In the genomic region with DNA sequence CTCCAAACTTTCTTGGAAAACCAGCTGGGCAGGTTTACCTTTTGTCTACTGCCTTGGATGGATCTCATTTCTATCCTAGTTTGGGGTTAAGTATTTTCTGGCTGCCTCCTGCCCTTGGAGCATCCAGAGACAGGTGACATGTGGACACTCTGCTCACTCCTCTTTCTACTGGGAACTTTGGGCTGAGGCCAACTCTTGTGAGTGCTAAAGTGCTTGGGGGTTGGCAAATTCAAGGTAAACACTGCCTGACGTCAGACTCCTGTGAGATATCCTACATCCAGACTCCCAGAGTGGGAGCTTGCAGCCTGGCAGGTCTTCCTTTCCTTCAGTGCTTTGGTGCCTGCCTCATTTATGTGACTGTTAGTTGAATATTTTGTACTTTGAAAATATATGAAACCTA, we compare ENCODE assay signal across 16 cellular contexts.
DNase-seq lines count a peak whose midpoint lies in the region; TF ChIP-seq lines count a peak whose summit lies in the region.
"Had no signal": no experiment of that assay in that cellular context is flagged by ENCODE, and none has a peak within 500 bp of the region (broad histone marks: within the 10 kb centered on the region; RNA-seq: fewer than 3 reads in every experiment).

No MANE protein-coding gene starts in this region.

- H3K4me3 ChIP-seq in hepatocyte = no peak overlapping the region
- H3K4me3 ChIP-seq: neural progenitor cell had no signal

- WGBS in hepatocyte (ENCODE audit: low lambda C conversion rate, missing lambda C conversion rate) = 25% methylated on average over 1 of the region's 1 CpG

- no peaks in the 10 kb centered on the region for H3K36me3 ChIP-seq in hepatocyte (replicated peaks; ENCODE audit: insufficient read depth, low read depth)
- H3K36me3 ChIP-seq: neural progenitor cell had no signal

- H2AFZ ChIP-seq in hepatocyte = no peak overlapping the region
- H2AFZ ChIP-seq: neural progenitor cell had no signal

- TF ChIP-seq CTCF in hepatocyte (IDR thresholded peaks at IDR 0.05; ENCODE audit: poor library complexity) = no peak

- no peaks in the 10 kb centered on the region for H3K36me3 Mint-ChIP-seq in T-helper 2 cell treated with Interferon-gamma antibody and Interleukin-4, amounts not matched to agents 5 μg/mL and 100 μg/mL, for 36 hours (ENCODE audit: low read depth)
- no peaks in the 10 kb centered on the region for H3K36me3 Mint-ChIP-seq in activated naive CD8-positive, alpha-beta T cell treated with anti-CD3 and anti-CD28 coated beads for 36 hours
- no peaks in the 10 kb centered on the region for H3K36me3 Mint-ChIP-seq in activated T-cell treated with anti-CD3 and anti-CD28 coated beads, Interleukin-2, amount 50 U/mL, for 24 hours (ENCODE audit: low read depth)
- H3K36me3 Mint-ChIP-seq: immature natural killer cell, neural progenitor cell had no signal

- no peaks in the 10 kb centered on the region for H3K9me3 ChIP-seq in hepatocyte (ENCODE audit: low read depth)

- H3K27ac Mint-ChIP-seq in T-helper 2 cell treated with Interferon-gamma antibody and Interleukin-4, amounts not matched to agents 5 μg/mL and 100 μg/mL, for 36 hours = no peak overlapping the region
- no peak overlapping the region for H3K27ac Mint-ChIP-seq in activated naive CD8-positive, alpha-beta T cell treated with anti-CD3 and anti-CD28 coated beads for 36 hours
- H3K27ac Mint-ChIP-seq in activated T-cell treated with anti-CD3 and anti-CD28 coated beads, Interleukin-2, amount 50 U/mL, for 24 hours = no peak overlapping the region
- H3K27ac Mint-ChIP-seq: dendritic cell treated with granulocyte-macrophage colony-stimulating factor and Interleukin-4, amounts not matched to agents 40 ng/mL and 50 ng/mL, for 4 days; immature natural killer cell; neural progenitor cell; T-helper 1 cell treated with Interleukin-12 subunit alpha and Interleukin-12 subunit beta and Interleukin-4 antibody, amounts not matched to agents 30 μg/mL and 1 μg/mL, for 36 hours had no signal

- H3K27ac ChIP-seq in hepatocyte = no peak overlapping the region
- H3K27ac ChIP-seq: neural progenitor cell had no signal

- H3K4me1 Mint-ChIP-seq in T-helper 2 cell treated with Interferon-gamma antibody and Interleukin-4, amounts not matched to agents 5 μg/mL and 100 μg/mL, for 36 hours (ENCODE audit: low read depth) = no peaks in the 10 kb centered on the region
- no peaks in the 10 kb centered on the region for H3K4me1 Mint-ChIP-seq in activated naive CD8-positive, alpha-beta T cell treated with anti-CD3 and anti-CD28 coated beads for 36 hours
- no peaks in the 10 kb centered on the region for H3K4me1 Mint-ChIP-seq in activated T-cell treated with anti-CD3 and anti-CD28 coated beads, Interleukin-2, amount 50 U/mL, for 24 hours (ENCODE audit: low read depth)
- H3K4me1 Mint-ChIP-seq: immature natural killer cell had no signal

- no peaks in the 10 kb centered on the region for H3K9me2 ChIP-seq in hepatocyte (replicated peaks; ENCODE audit: insufficient read depth)

- DNase-seq in COLO668 (lab: John Stamatoyannopoulos, UW; ENCODE audit: unreplicated experiment) (peak; percentile 59), G401 (ENCODE audit: low spot score) (peak; percentile 55), NCI-H2171 (lab: John Stamatoyannopoulos, UW) (peak; percentile 17), hepatocyte (ENCODE audit: low spot score) (peak; percentile 39), SKM-1 treated with dmso at 0.1 percent for 144 hours (lab: John Stamatoyannopoulos, UW; ENCODE audit: unreplicated experiment) (no peak)
- DNase-seq in T-helper 2 cell treated with Interferon-gamma antibody and Interleukin-4, amounts not matched to agents 5 μg/mL and 100 μg/mL, for 36 hours (ENCODE audit: low spot score) = no peak
- DNase-seq in activated naive CD8-positive, alpha-beta T cell treated with anti-CD3 and anti-CD28 coated beads for 36 hours = no peak
- DNase-seq in activated T-cell treated with anti-CD3 and anti-CD28 coated beads, Interleukin-2, amount 50 U/mL, for 24 hours = no peak
- DNase-seq: activated gamma-delta T cell; erythroblast; immature natural killer cell; NCI-H524 treated with DMSO at 0.1 percent for 48 hours; stimulated activated CD4-positive, alpha-beta T cell treated with anti-CD3 and anti-CD28 coated beads, Interleukin-1b, Interleukin-23, amount 100 ng/mL, for 48 hours had no signal

- H3K9me3 Mint-ChIP-seq in T-helper 2 cell treated with Interferon-gamma antibody and Interleukin-4, amounts not matched to agents 5 μg/mL and 100 μg/mL, for 36 hours = no peaks in the 10 kb centered on the region
- no peaks in the 10 kb centered on the region for H3K9me3 Mint-ChIP-seq in activated naive CD8-positive, alpha-beta T cell treated with anti-CD3 and anti-CD28 coated beads for 36 hours
- H3K9me3 Mint-ChIP-seq in activated T-cell treated with anti-CD3 and anti-CD28 coated beads, Interleukin-2, amount 50 U/mL, for 24 hours = no peaks in the 10 kb centered on the region
- H3K9me3 Mint-ChIP-seq: dendritic cell treated with granulocyte-macrophage colony-stimulating factor and Interleukin-4, amounts not matched to agents 40 ng/mL and 50 ng/mL, for 4 days; immature natural killer cell; T-helper 1 cell treated with Interleukin-12 subunit alpha and Interleukin-12 subunit beta and Interleukin-4 antibody, amounts not matched to agents 30 μg/mL and 1 μg/mL, for 36 hours had no signal

- peaks cover 36% of the 10 kb centered on the region for H3K27me3 Mint-ChIP-seq in T-helper 2 cell treated with Interferon-gamma antibody and Interleukin-4, amounts not matched to agents 5 μg/mL and 100 μg/mL, for 36 hours (ENCODE audit: low read depth)
- peaks cover 5% of the 10 kb centered on the region for H3K27me3 Mint-ChIP-seq in activated naive CD8-positive, alpha-beta T cell treated with anti-CD3 and anti-CD28 coated beads for 36 hours
- H3K27me3 Mint-ChIP-seq in activated T-cell treated with anti-CD3 and anti-CD28 coated beads, Interleukin-2, amount 50 U/mL, for 24 hours = peaks cover 2% of the 10 kb centered on the region
- H3K27me3 Mint-ChIP-seq: dendritic cell treated with granulocyte-macrophage colony-stimulating factor and Interleukin-4, amounts not matched to agents 40 ng/mL and 50 ng/mL, for 4 days had no signal

- no peak overlapping the region for H3K4me3 Mint-ChIP-seq in T-helper 2 cell treated with Interferon-gamma antibody and Interleukin-4, amounts not matched to agents 5 μg/mL and 100 μg/mL, for 36 hours
- H3K4me3 Mint-ChIP-seq in activated naive CD8-positive, alpha-beta T cell treated with anti-CD3 and anti-CD28 coated beads for 36 hours = no peak overlapping the region
- no peak overlapping the region for H3K4me3 Mint-ChIP-seq in activated T-cell treated with anti-CD3 and anti-CD28 coated beads, Interleukin-2, amount 50 U/mL, for 24 hours
- H3K4me3 Mint-ChIP-seq: dendritic cell treated with granulocyte-macrophage colony-stimulating factor and Interleukin-4, amounts not matched to agents 40 ng/mL and 50 ng/mL, for 4 days; immature natural killer cell; neural progenitor cell; T-helper 1 cell treated with Interleukin-12 subunit alpha and Interleukin-12 subunit beta and Interleukin-4 antibody, amounts not matched to agents 30 μg/mL and 1 μg/mL, for 36 hours had no signal

- no peaks in the 10 kb centered on the region for H3K79me2 ChIP-seq in hepatocyte

- H3K27me3 ChIP-seq in hepatocyte = no peaks in the 10 kb centered on the region
- H3K27me3 ChIP-seq: neural progenitor cell had no signal

- no peaks in the 10 kb centered on the region for H4K20me1 ChIP-seq in hepatocyte (ENCODE audit: insufficient read depth, poor library complexity, severe bottlenecking)

- H3K4me1 ChIP-seq in hepatocyte (ENCODE audit: insufficient read depth) = peaks cover 10% of the 10 kb centered on the region

- H3K4me2 ChIP-seq in hepatocyte = no peak overlapping the region
- H3K4me2 ChIP-seq: neural progenitor cell had no signal

- in situ Hi-C loops in G401 (cut with HindIII; ENCODE audit: low sequenced_read_pairs) = no loop called here

Comparison
In these comparisons a context has a peak if more than half of its experiments do, and no peak if none do; other contexts are left out.
1. DNase-seq: peak in COLO668 (single experiment), G401 (single experiment), NCI-H2171 (single experiment) and hepatocyte (single experiment); none in T-helper 2 cell treated with Interferon-gamma antibody and Interleukin-4, amounts not matched to agents 5 μg/mL and 100 μg/mL, for 36 hours (single experiment), activated naive CD8-positive, alpha-beta T cell treated with anti-CD3 and anti-CD28 coated beads for 36 hours (single experiment), SKM-1 treated with dmso at 0.1 percent for 144 hours (single experiment) and activated T-cell treated with anti-CD3 and anti-CD28 coated beads, Interleukin-2, amount 50 U/mL, for 24 hours (single experiment).